In genomic region chr21:38474796-38475195, GRCh38 we compare ENCODE assay signal across 20 cellular contexts. TPM values are rescaled to one million over a fixed set of nuclear protein-coding genes. Genes with fewer than 3 reads are reported as not detected.
"Had no signal": no experiment of that assay in that cellular context is flagged by ENCODE, and none has a peak within 500 bp of the region (broad histone marks: within the 10 kb centered on the region; RNA-seq: fewer than 3 reads in every experiment).

No MANE protein-coding gene starts in this region.

- H3K27ac ChIP-seq: tibial artery had no signal

- H3K9ac ChIP-seq: parathyroid adenoma had no signal

- H3K36me3 Mint-ChIP-seq: activated naive CD4-positive, alpha-beta T cell treated with anti-CD3 and anti-CD28 coated beads, Interleukin-2, amount 10 ng/mL, durations not matched to agents 7 days and 5 days had no signal

- H3K9me3 ChIP-seq: lower lobe of right lung, spleen, tibial artery had no signal

- H3K27me3 ChIP-seq: tibial artery had no signal

- H3K36me3 ChIP-seq: lower lobe of right lung, spleen, tibial artery had no signal

- H3K9me3 Mint-ChIP-seq: activated CD4-positive, alpha-beta memory T cell treated with anti-CD3 and anti-CD28 coated beads, Interleukin-2, amount 10 ng/mL, durations not matched to agents 7 days and 5 days; activated CD4-positive, alpha-beta T cell treated with anti-CD3 and anti-CD28 coated beads, Interleukin-2, amount 10 ng/mL, durations not matched to agents 24 days and 14 days; activated naive CD4-positive, alpha-beta T cell treated with anti-CD3 and anti-CD28 coated beads, Interleukin-2, amount 10 ng/mL, durations not matched to agents 7 days and 5 days had no signal

- DNase-seq: activated CD4-positive, alpha-beta memory T cell treated with anti-CD3 and anti-CD28 coated beads, Interleukin-2, amount 10 ng/mL, durations not matched to agents 7 days and 5 days; activated CD4-positive, alpha-beta T cell treated with anti-CD3 and anti-CD28 coated beads, Interleukin-2, amount 10 ng/mL, durations not matched to agents 24 days and 14 days; activated effector memory CD4-positive, alpha-beta T cell treated with anti-CD3 and anti-CD28 coated beads, Interleukin-2, amount 50 U/mL, for 16 hours; activated naive CD4-positive, alpha-beta T cell treated with anti-CD3 and anti-CD28 coated beads, Interleukin-2, amount 10 ng/mL, durations not matched to agents 7 days and 5 days; amygdala; cortex of kidney; erythroblast; head of caudate nucleus; left colon; lower lobe of right lung; naive B cell; nucleus accumbens; spleen; stimulated activated CD4-positive, alpha-beta T cell treated with anti-CD3 and anti-CD28 coated beads, Interleukin-4, amount 100 ng/mL, for 1 hour; stimulated activated naive CD4-positive, alpha-beta T cell treated with Interleukin-2 at 50 U/mL for 16 hours; substantia nigra; SW 1271; T-helper 17 cell; tibial artery had no signal

- H3K4me3 ChIP-seq: lower lobe of right lung, spleen, tibial artery had no signal

- H3K4me3 Mint-ChIP-seq: activated CD4-positive, alpha-beta memory T cell treated with anti-CD3 and anti-CD28 coated beads, Interleukin-2, amount 10 ng/mL, durations not matched to agents 7 days and 5 days; activated CD4-positive, alpha-beta T cell treated with anti-CD3 and anti-CD28 coated beads, Interleukin-2, amount 10 ng/mL, durations not matched to agents 24 days and 14 days; activated naive CD4-positive, alpha-beta T cell treated with anti-CD3 and anti-CD28 coated beads, Interleukin-2, amount 10 ng/mL, durations not matched to agents 7 days and 5 days; T-helper 17 cell had no signal

- H3K27ac Mint-ChIP-seq: activated CD4-positive, alpha-beta memory T cell treated with anti-CD3 and anti-CD28 coated beads, Interleukin-2, amount 10 ng/mL, durations not matched to agents 7 days and 5 days; activated CD4-positive, alpha-beta T cell treated with anti-CD3 and anti-CD28 coated beads, Interleukin-2, amount 10 ng/mL, durations not matched to agents 24 days and 14 days; activated naive CD4-positive, alpha-beta T cell treated with anti-CD3 and anti-CD28 coated beads, Interleukin-2, amount 10 ng/mL, durations not matched to agents 7 days and 5 days; naive B cell; T-helper 17 cell had no signal

- ATAC-seq: T-helper 17 cell had no signal

- H3K4me1 ChIP-seq: parathyroid adenoma had no signal

RNA-seq across cellular contexts. Expression of gene ERG, which starts 23.5 kb away (rescaled TPM):
- total RNA-seq: activated CD4-positive, alpha-beta memory T cell treated with anti-CD3 and anti-CD28 coated beads, Interleukin-2, amount 10 ng/mL, durations not matched to agents 7 days and 5 days; T-helper 17 cell had no signal
